ENCODE assay signal across 7 cellular contexts in the genomic region with DNA sequence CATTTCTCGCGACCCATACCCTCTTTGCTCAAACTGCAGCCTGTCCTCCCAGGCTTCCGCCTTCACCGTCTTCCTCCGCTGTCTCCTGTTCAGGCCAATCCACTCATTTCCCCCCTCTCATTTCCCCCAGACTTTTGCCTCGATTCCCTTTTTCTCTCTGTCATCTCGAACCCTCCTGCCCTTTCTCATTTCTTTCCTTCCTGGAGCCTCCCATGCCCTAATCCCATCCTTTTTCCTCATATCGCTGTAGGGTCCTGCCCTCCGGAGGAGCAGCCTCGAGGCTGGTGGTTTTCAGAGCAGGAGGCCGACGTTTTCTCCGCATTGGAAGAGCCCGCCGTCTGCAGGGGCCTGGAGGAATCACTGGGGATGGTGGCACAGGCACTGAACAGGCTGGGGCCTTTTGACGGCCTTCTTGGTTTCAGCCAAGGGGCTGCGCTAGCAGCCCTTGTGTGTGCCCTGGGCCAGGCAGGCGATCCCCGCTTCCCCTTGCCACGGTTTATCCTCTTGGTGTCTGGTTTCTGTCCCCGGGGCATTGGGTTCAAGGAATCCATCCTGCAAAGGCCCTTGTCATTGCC. TPM values are rescaled to one million over a fixed set of nuclear protein-coding genes. Genes with fewer than 3 reads are reported as not detected.
DNase-seq lines count a peak whose midpoint lies in the region; ATAC-seq and TF ChIP-seq lines count a peak whose summit lies in the region.

No MANE protein-coding gene starts in this region.

- peaks cover 66% of the 10 kb centered on the region for H3K36me3 Mint-ChIP-seq in dendritic cell treated with granulocyte-macrophage colony-stimulating factor and Interleukin-4, amounts not matched to agents 40 ng/mL and 50 ng/mL, for 4 days (ENCODE audit: low read depth)

- H3K9ac ChIP-seq in OCI-LY3 (ENCODE audit: low read length) = peak overlapping the region; percentile 85

- H3K27me3 Mint-ChIP-seq in dendritic cell treated with granulocyte-macrophage colony-stimulating factor and Interleukin-4, amounts not matched to agents 40 ng/mL and 50 ng/mL, for 4 days = peaks cover 2% of the 10 kb centered on the region

- peak overlapping the region; percentile 86 for H3K4me3 Mint-ChIP-seq in dendritic cell treated with granulocyte-macrophage colony-stimulating factor and Interleukin-4, amounts not matched to agents 40 ng/mL and 50 ng/mL, for 4 days

- H3K79me2 ChIP-seq in OCI-LY3 (ENCODE audit: low read length) = peaks cover 13% of the 10 kb centered on the region

- H4K20me1 ChIP-seq in OCI-LY3 (ENCODE audit: insufficient read depth, low read length) = no peaks in the 10 kb centered on the region

- intact Hi-C loops in dendritic cell treated with granulocyte-macrophage colony-stimulating factor and Interleukin-4, amounts not matched to agents 40 ng/mL and 50 ng/mL, for 4 days (cut with micrococcal nuclease) = no loop called here

- no peak for TF ChIP-seq CTCF in OCI-LY3 (IDR thresholded peaks at IDR 0.05; ENCODE audit: low read depth, low read length)

- H3K4me2 ChIP-seq in OCI-LY3 (ENCODE audit: low read length) = peak overlapping the region; percentile 100

- H3K9me3 ChIP-seq in OCI-LY3 (ENCODE audit: insufficient read depth, low read length) (no peaks in the 10 kb centered on the region), mononuclear cell (ENCODE audit: low read depth, low read length) (no peaks in the 10 kb centered on the region)

- H3K9me3 Mint-ChIP-seq in dendritic cell treated with granulocyte-macrophage colony-stimulating factor and Interleukin-4, amounts not matched to agents 40 ng/mL and 50 ng/mL, for 4 days = no peaks in the 10 kb centered on the region

- H3K4me1 ChIP-seq in OCI-LY3 (ENCODE audit: low read length) = peaks cover 12% of the 10 kb centered on the region
- peaks cover 19% of the 10 kb centered on the region for H3K4me1 ChIP-seq in mononuclear cell (ENCODE audit: insufficient read depth, low read length)

- peak overlapping the region; percentile 93 for H3K27ac Mint-ChIP-seq in dendritic cell treated with granulocyte-macrophage colony-stimulating factor and Interleukin-4, amounts not matched to agents 40 ng/mL and 50 ng/mL, for 4 days

- H3K27ac ChIP-seq in OCI-LY3 (ENCODE audit: low read length) = peak overlapping the region; percentile 66

- ATAC-seq in GM21737 (IDR thresholded peaks at IDR 0.05; ENCODE audit: unreplicated experiment) (no peak), HG02623 (IDR thresholded peaks at IDR 0.05; ENCODE audit: unreplicated experiment) (no peak)
- no peak for ATAC-seq in activated CD4-positive, CD25-positive, alpha-beta regulatory T cell treated with anti-CD3 and anti-CD28 coated beads, Interleukin-2, amount 50 U/mL, for 24 hours

- H3K27me3 ChIP-seq in H7 (ENCODE audit: control insufficient read depth, insufficient read depth, low read length) (no peaks in the 10 kb centered on the region), OCI-LY3 (ENCODE audit: low read depth, low read length) (no peaks in the 10 kb centered on the region), mononuclear cell (ENCODE audit: insufficient read depth, low read length) (no peaks in the 10 kb centered on the region)

- H3K36me3 ChIP-seq in H7 (replicated peaks; ENCODE audit: control insufficient read depth, insufficient read depth, low read length) = peaks cover 4% of the 10 kb centered on the region
- peaks cover 21% of the 10 kb centered on the region for H3K36me3 ChIP-seq in OCI-LY3 (replicated peaks; ENCODE audit: low read depth, low read length)

- H3K4me3 ChIP-seq in H7 (ENCODE audit: insufficient read depth, low read depth, low read length) (peak overlapping the region; percentile 85), OCI-LY3 (ENCODE audit: low read length) (peak overlapping the region; percentile 84), mononuclear cell (ENCODE audit: low read length) (peak overlapping the region; percentile 85)

- DNase-seq in H7 = no peak

- peaks cover 19% of the 10 kb centered on the region for H3K4me1 Mint-ChIP-seq in dendritic cell treated with granulocyte-macrophage colony-stimulating factor and Interleukin-4, amounts not matched to agents 40 ng/mL and 50 ng/mL, for 4 days (ENCODE audit: low read depth)

- H2AFZ ChIP-seq in OCI-LY3 (ENCODE audit: low read depth, low read length) = no peak overlapping the region

RNA-seq across cellular contexts. Expression of a gene that starts 0.6 kb away (rescaled TPM):
- 23.1 and 25.1 TPM in 2 replicates for total RNA-seq in H7 (2014; rRNA removed; shearing (Covaris generic))
- 28.1 TPM for total RNA-seq in mononuclear cell

RNA-seq across cellular contexts. Expression of a gene that starts 12.5 kb away (rescaled TPM):
- 0.03 and 0.63 TPM in 2 replicates for total RNA-seq in H7 (2014; rRNA removed; shearing (Covaris generic))
- total RNA-seq in mononuclear cell = 16.4 TPM

RNA-seq across cellular contexts. Expression of a gene that starts 12.5 kb away (rescaled TPM):
- total RNA-seq in H7 (2014; rRNA removed; shearing (Covaris generic)) = 37.0 and 53.6 TPM in 2 replicates
- 47.5 TPM for total RNA-seq in mononuclear cell

RNA-seq across cellular contexts. Expression of a gene that starts 17.3 kb away (rescaled TPM):
- 4.0 and 7.0 TPM in 2 replicates for total RNA-seq in H7 (2014; rRNA removed; shearing (Covaris generic))
- total RNA-seq in mononuclear cell = not detected

Comparison
In these comparisons a context has a peak if more than half of its experiments do, and no peak if none do; other contexts are left out.
1. RNA of a gene that starts 12.5 kb away (total RNA-seq): 16.4 TPM in mononuclear cell (single experiment); 0.03 to 0.63 TPM in H7; every median in the first group is over 10 times any median in the second.
2. Peak in every context shown above with its lines, with median percentiles within 50 percentile points of each other: H3K4me3 ChIP-seq.